8 cellular contexts compared by ENCODE assay signal in genomic region chr1:33257388-33257758, GRCh38. TPM values are rescaled to one million over a fixed set of nuclear protein-coding genes. Genes with fewer than 3 reads are reported as not detected.
DNase-seq lines count a peak whose midpoint lies in the region; ATAC-seq and TF ChIP-seq lines count a peak whose summit lies in the region.

No MANE protein-coding gene starts in this region.

- peak overlapping the region in 6 of 8 donors; percentile 6 to 97 (median 79) for H3K27ac Mint-ChIP-seq in CD8-positive, alpha-beta memory T cell
- H3K27ac Mint-ChIP-seq in osteocyte (ENCODE audit: unreplicated experiment) = peak overlapping the region; percentile 98

- TF ChIP-seq CTCF in OCI-LY3 (IDR thresholded peaks at IDR 0.05; ENCODE audit: low read depth, low read length) (no peak), epithelial cell of esophagus (IDR thresholded peaks at IDR 0.05; ENCODE audit: insufficient read depth, low read depth, low read length, missing control alignments) (no peak), osteocyte (IDR thresholded peaks at IDR 0.05) (no peak)

- peak overlapping the region; percentile 26 for H3K27ac ChIP-seq in CD8-positive, alpha-beta memory T cell (ENCODE audit: low read depth, low read length)
- peak overlapping the region; percentile 55 for H3K27ac ChIP-seq in OCI-LY3 (ENCODE audit: low read length)

- no peaks in the 10 kb centered on the region for H3K27me3 ChIP-seq in CD8-positive, alpha-beta memory T cell (ENCODE audit: insufficient read depth, low read length, poor library complexity, severe bottlenecking)
- no peaks in the 10 kb centered on the region for H3K27me3 ChIP-seq in OCI-LY3 (ENCODE audit: low read depth, low read length)

- CTCF ChIA-PET in CD8-positive, alpha-beta memory T cell (lab: Charles Lee) = interaction anchor here (1.2 to 1.4 kb wide), 3 partner anchors 16 to 131 kb away, joined by 4 to 5 read pairs (median 4); no protein-coding TSS in a partner anchor

- peak overlapping the region; percentile 98 to 100 (median 99) for H3K4me3 Mint-ChIP-seq in CD8-positive, alpha-beta memory T cell
- H3K4me3 Mint-ChIP-seq in osteocyte (ENCODE audit: unreplicated experiment) = peak overlapping the region; percentile 96

- H3K36me3 ChIP-seq in CD8-positive, alpha-beta memory T cell (ENCODE audit: insufficient read depth, low read length) = no peaks in the 10 kb centered on the region
- H3K36me3 ChIP-seq in OCI-LY3 (replicated peaks; ENCODE audit: low read depth, low read length) = no peaks in the 10 kb centered on the region

- no peak for ATAC-seq in GM19035 (IDR thresholded peaks at IDR 0.05; ENCODE audit: unreplicated experiment)

- H3K9me3 Mint-ChIP-seq in CD8-positive, alpha-beta memory T cell = no peaks in the 10 kb centered on the region
- H3K9me3 Mint-ChIP-seq in osteocyte (ENCODE audit: unreplicated experiment) = no peaks in the 10 kb centered on the region

- peak in 1 of 5 donors; percentile 14 for DNase-seq in CD8-positive, alpha-beta memory T cell
- no peak for DNase-seq in epithelial cell of esophagus (ENCODE audit: low read depth)
- no peak for DNase-seq in osteocyte (ENCODE audit: extremely low spot score, unreplicated experiment)
- DNase-seq in kidney glomerular epithelial cell (lab: John Stamatoyannopoulos, UW) = no peak
- no peak for DNase-seq in UCSD-AML1 (lab: John Stamatoyannopoulos, UW; ENCODE audit: unreplicated experiment)
- no peak for DNase-seq in NCI-H82 (lab: John Stamatoyannopoulos, UW)

- peak overlapping the region; percentile 82 for H3K9ac ChIP-seq in OCI-LY3 (ENCODE audit: low read length)

- no peaks in the 10 kb centered on the region for H3K9me3 ChIP-seq in CD8-positive, alpha-beta memory T cell (ENCODE audit: low read length)
- no peaks in the 10 kb centered on the region for H3K9me3 ChIP-seq in OCI-LY3 (ENCODE audit: insufficient read depth, low read length)

- no peaks in the 10 kb centered on the region for H3K27me3 Mint-ChIP-seq in CD8-positive, alpha-beta memory T cell
- H3K27me3 Mint-ChIP-seq in osteocyte (ENCODE audit: unreplicated experiment) = no peaks in the 10 kb centered on the region

- peaks cover 0 to 10% (median 7%) of the 10 kb centered on the region in 3 donors for H3K36me3 Mint-ChIP-seq in CD8-positive, alpha-beta memory T cell
- peaks cover 11% of the 10 kb centered on the region for H3K36me3 Mint-ChIP-seq in osteocyte (ENCODE audit: unreplicated experiment)

- peaks cover 24% of the 10 kb centered on the region for H3K79me2 ChIP-seq in OCI-LY3 (ENCODE audit: low read length)

- no peaks in the 10 kb centered on the region for H4K20me1 ChIP-seq in OCI-LY3 (ENCODE audit: insufficient read depth, low read length)

- H3K4me2 ChIP-seq in OCI-LY3 (ENCODE audit: low read length) = peak overlapping the region; percentile 86

- peak overlapping the region; percentile 56; the same call in 1 of the 2 replicates for H2AFZ ChIP-seq in OCI-LY3 (ENCODE audit: low read depth, low read length)

- POLR2A ChIA-PET in CD8-positive, alpha-beta memory T cell (lab: Charles Lee) = interaction anchor here (0.7 to 1.4 kb wide), 6 partner anchors 10 to 1612 kb away, joined by 3 to 12 read pairs (median 3); partner anchors contain the start of gene TRIM62

- peaks cover 38% of the 10 kb centered on the region for H3K4me1 ChIP-seq in CD8-positive, alpha-beta memory T cell (ENCODE audit: insufficient read depth, low read length)
- H3K4me1 ChIP-seq in OCI-LY3 (ENCODE audit: low read length) = peaks cover 19% of the 10 kb centered on the region

- H3K4me1 Mint-ChIP-seq in CD8-positive, alpha-beta memory T cell = peaks cover 38 to 50% (median 46%) of the 10 kb centered on the region in 3 donors
- peaks cover 48% of the 10 kb centered on the region for H3K4me1 Mint-ChIP-seq in osteocyte (ENCODE audit: unreplicated experiment)

- H3K4me3 ChIP-seq in CD8-positive, alpha-beta memory T cell (ENCODE audit: low read length) = peak overlapping the region; percentile 67
- H3K4me3 ChIP-seq in OCI-LY3 (ENCODE audit: low read length) (peak overlapping the region; percentile 95), epithelial cell of esophagus (ENCODE audit: low read length) (peak overlapping the region; percentile 70)

RNA-seq across cellular contexts. Expression of gene ZNF362, which starts 1.1 kb away (rescaled TPM):
- 1 to 10 TPM; 8.5 to 9.9 TPM for total RNA-seq in CD8-positive, alpha-beta memory T cell
- polyA plus RNA-seq in CD8-positive, alpha-beta memory T cell = 26.4 TPM
- 97.0 and 110 TPM in 2 replicates for total RNA-seq in osteocyte
